8 cellular contexts compared by ENCODE assay signal in the genomic region with DNA sequence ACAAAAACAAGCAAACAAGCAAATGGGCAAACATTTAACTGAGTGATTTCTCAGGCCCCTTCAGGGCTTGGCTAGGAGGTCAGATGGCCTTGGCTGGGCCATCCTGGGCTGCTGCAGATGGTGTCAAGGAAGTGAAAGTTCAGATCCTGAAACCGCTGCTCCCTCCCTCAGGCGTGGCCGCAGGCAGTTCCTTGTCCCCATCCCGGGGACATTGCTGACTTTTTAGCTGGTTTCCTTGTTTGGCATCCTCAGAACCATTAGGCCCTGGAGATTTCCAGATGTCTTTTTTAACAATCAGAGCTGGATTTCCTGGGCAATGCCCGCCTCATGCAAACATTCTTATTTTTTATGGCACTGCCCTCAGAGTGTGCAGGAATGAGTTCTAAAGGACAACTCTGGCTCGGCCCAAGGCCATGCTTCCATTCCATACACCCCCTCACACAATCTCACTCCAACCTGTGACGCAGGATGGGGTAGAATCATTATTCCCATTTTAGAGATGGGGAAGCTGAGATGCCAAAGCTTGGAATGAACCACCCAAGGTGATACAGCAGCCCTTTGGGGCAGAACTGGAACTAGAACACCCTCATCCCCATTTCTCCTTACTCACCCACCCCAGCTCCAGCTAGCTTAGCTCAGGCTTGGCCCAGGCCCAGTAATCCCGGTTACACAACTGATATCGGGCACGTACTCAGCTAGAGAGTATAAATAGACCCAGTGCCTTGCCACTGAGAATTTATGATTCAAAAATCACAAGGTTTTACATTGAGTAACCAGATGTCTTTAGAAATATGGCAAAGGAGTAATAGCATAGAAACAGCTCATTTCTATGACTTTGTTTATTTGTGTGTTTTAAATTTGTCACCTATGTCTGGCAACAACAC.
A peak's percentile ranks its signal among the peaks of the same experiment; 100 is the strongest.
DNase-seq lines count a peak whose midpoint lies in the region; ATAC-seq and TF ChIP-seq lines count a peak whose summit lies in the region.

No MANE protein-coding gene starts in this region.

- TF ChIP-seq CTCF in CD14-positive monocyte (IDR thresholded peaks at IDR 0.05) (no peak), esophagus squamous epithelium (IDR thresholded peaks at IDR 0.05) (no peak), ovary (IDR thresholded peaks at IDR 0.05) (no peak)

- H3K36me3 Mint-ChIP-seq in CD14-positive monocyte: no peaks in the 10 kb centered on the region
- H3K36me3 Mint-ChIP-seq in activated naive CD4-positive, alpha-beta T cell treated with anti-CD3 and anti-CD28 coated beads for 36 hours (ENCODE audit: low read depth): no peaks in the 10 kb centered on the region
- no peaks in the 10 kb centered on the region for H3K36me3 Mint-ChIP-seq in activated CD4-positive, alpha-beta T cell treated with anti-CD3 and anti-CD28 coated beads, Interleukin-2, amount 10 ng/mL, durations not matched to agents 24 days and 14 days (ENCODE audit: low read depth)

- peak; percentile 91 for DNase-seq in CD14-positive monocyte (ENCODE audit: low spot score)
- DNase-seq in NOMO-1 (lab: John Stamatoyannopoulos, UW; ENCODE audit: unreplicated experiment in 2 of 2): peak; percentile 66 to 78
- no peak for DNase-seq in esophagus squamous epithelium (lab: John Stamatoyannopoulos, UW)
- peak; percentile 42 to 86 (median 69) for DNase-seq in ovary
- no peak for DNase-seq in GDM1 (lab: John Stamatoyannopoulos, UW)
- DNase-seq in activated naive CD4-positive, alpha-beta T cell treated with anti-CD3 and anti-CD28 coated beads for 36 hours: no peak
- no peak for DNase-seq in activated CD4-positive, alpha-beta T cell treated with anti-CD3 and anti-CD28 coated beads, Interleukin-2, amount 10 ng/mL, durations not matched to agents 24 days and 14 days

- peaks cover 30% of the 10 kb centered on the region for H3K4me1 Mint-ChIP-seq in CD14-positive monocyte
- no peaks in the 10 kb centered on the region for H3K4me1 Mint-ChIP-seq in activated naive CD4-positive, alpha-beta T cell treated with anti-CD3 and anti-CD28 coated beads for 36 hours (ENCODE audit: low read depth)
- H3K4me1 Mint-ChIP-seq in activated CD4-positive, alpha-beta T cell treated with anti-CD3 and anti-CD28 coated beads, Interleukin-2, amount 10 ng/mL, durations not matched to agents 24 days and 14 days: no peaks in the 10 kb centered on the region

- H3K9me3 Mint-ChIP-seq in CD14-positive monocyte: peaks cover 0 to 3% (median 0%) of the 10 kb centered on the region in 7 donors
- H3K9me3 Mint-ChIP-seq in activated naive CD4-positive, alpha-beta T cell treated with anti-CD3 and anti-CD28 coated beads for 36 hours: no peaks in the 10 kb centered on the region
- no peaks in the 10 kb centered on the region for H3K9me3 Mint-ChIP-seq in activated CD4-positive, alpha-beta T cell treated with anti-CD3 and anti-CD28 coated beads, Interleukin-2, amount 10 ng/mL, durations not matched to agents 24 days and 14 days

- no peak for TF ChIP-seq EP300 in ovary (IDR thresholded peaks at IDR 0.05)

- ATAC-seq in GM21526 (IDR thresholded peaks at IDR 0.05; ENCODE audit: low FRiP score, unreplicated experiment): no peak

- H3K27ac ChIP-seq in esophagus squamous epithelium (peak overlapping the region; percentile 35 to 89 (median 74)), ovary (no peak overlapping the region)

- H3K36me3 ChIP-seq in esophagus squamous epithelium (no peaks in the 10 kb centered on the region), ovary (no peaks in the 10 kb centered on the region)

- H3K4me3 ChIP-seq in esophagus squamous epithelium: peak overlapping the region in 2 of 4 donors; percentile 9 to 38
- H3K4me3 ChIP-seq in ovary: no peak overlapping the region

- peaks cover 0 to 4% (median 0%) of the 10 kb centered on the region in 3 donors for H3K27me3 Mint-ChIP-seq in CD14-positive monocyte (ENCODE audit: low read depth in 3 of 3)
- H3K27me3 Mint-ChIP-seq in activated naive CD4-positive, alpha-beta T cell treated with anti-CD3 and anti-CD28 coated beads for 36 hours (ENCODE audit: low read depth): peaks cover 6% of the 10 kb centered on the region
- peaks cover 14% of the 10 kb centered on the region for H3K27me3 Mint-ChIP-seq in activated CD4-positive, alpha-beta T cell treated with anti-CD3 and anti-CD28 coated beads, Interleukin-2, amount 10 ng/mL, durations not matched to agents 24 days and 14 days

- CTCF ChIA-PET in activated naive CD4-positive, alpha-beta T cell treated with anti-CD3 and anti-CD28 coated beads for 36 hours (lab: Charles Lee): interaction anchor here (0.6 to 2.9 kb wide), 6 partner anchors 9 to 35 kb away, joined by 3 to 10 read pairs (median 3); no protein-coding TSS in a partner anchor

- H3K4me1 ChIP-seq in esophagus squamous epithelium (peaks cover 11 to 42% (median 16%) of the 10 kb centered on the region in 3 donors), ovary (ENCODE audit: insufficient read depth) (peaks cover 4% of the 10 kb centered on the region)

- WGBS in esophagus squamous epithelium, 2 donors: 39 to 44% methylated on average over 9 to 10 of the region's 10 CpGs
- WGBS in ovary, 3 donors: 46 to 55% (median 50%) methylated on average over 10 of the region's 10 CpGs

- intact Hi-C loops in CD14-positive monocyte (cut with micrococcal nuclease) (no loop called here), esophagus squamous epithelium (cut with DNase I) (no loop called here), ovary (cut with DNase I) (loop anchor here in 1 of 4 donors (5.0 kb wide), 1 partner anchor 85 kb away; the partner anchor contains the start of gene ZCCHC2)
- intact Hi-C loops in activated naive CD4-positive, alpha-beta T cell treated with anti-CD3 and anti-CD28 coated beads for 36 hours (cut with micrococcal nuclease): no loop called here
- intact Hi-C loops in activated CD4-positive, alpha-beta T cell treated with anti-CD3 and anti-CD28 coated beads, Interleukin-2, amount 10 ng/mL, durations not matched to agents 24 days and 14 days (cut with micrococcal nuclease): no loop called here

- H3K27me3 ChIP-seq in esophagus squamous epithelium (peaks cover 0 to 27% (median 0%) of the 10 kb centered on the region in 4 donors), ovary (no peaks in the 10 kb centered on the region)

- H3K4me3 Mint-ChIP-seq in CD14-positive monocyte: peak overlapping the region in 1 of 2 donors; percentile 80
- H3K4me3 Mint-ChIP-seq in activated naive CD4-positive, alpha-beta T cell treated with anti-CD3 and anti-CD28 coated beads for 36 hours: no peak overlapping the region
- no peak overlapping the region for H3K4me3 Mint-ChIP-seq in activated CD4-positive, alpha-beta T cell treated with anti-CD3 and anti-CD28 coated beads, Interleukin-2, amount 10 ng/mL, durations not matched to agents 24 days and 14 days

- H3K9me3 ChIP-seq in esophagus squamous epithelium (no peaks in the 10 kb centered on the region), ovary (no peaks in the 10 kb centered on the region)

- no peak for TF ChIP-seq POLR2A in esophagus squamous epithelium (IDR thresholded peaks at IDR 0.05)
- TF ChIP-seq POLR2A in ovary (IDR thresholded peaks at IDR 0.05): no peak

- H3K27ac Mint-ChIP-seq in CD14-positive monocyte: peak overlapping the region; percentile 81 to 95 (median 90)
- H3K27ac Mint-ChIP-seq in activated naive CD4-positive, alpha-beta T cell treated with anti-CD3 and anti-CD28 coated beads for 36 hours: no peak overlapping the region
- H3K27ac Mint-ChIP-seq in activated CD4-positive, alpha-beta T cell treated with anti-CD3 and anti-CD28 coated beads, Interleukin-2, amount 10 ng/mL, durations not matched to agents 24 days and 14 days: no peak overlapping the region

Comparison
In these comparisons a context has a peak if more than half of its experiments do, and no peak if none do; other contexts are left out.
1. DNase-seq: peak in CD14-positive monocyte (single experiment), NOMO-1 (2 of 2) and ovary (5 of 5); none in esophagus squamous epithelium (single experiment), GDM1 (single experiment), activated naive CD4-positive, alpha-beta T cell treated with anti-CD3 and anti-CD28 coated beads for 36 hours (single experiment) and activated CD4-positive, alpha-beta T cell treated with anti-CD3 and anti-CD28 coated beads, Interleukin-2, amount 10 ng/mL, durations not matched to agents 24 days and 14 days (single experiment).
2. H3K27ac Mint-ChIP-seq: peak in CD14-positive monocyte (7 of 7); none in activated naive CD4-positive, alpha-beta T cell treated with anti-CD3 and anti-CD28 coated beads for 36 hours (single experiment) and activated CD4-positive, alpha-beta T cell treated with anti-CD3 and anti-CD28 coated beads, Interleukin-2, amount 10 ng/mL, durations not matched to agents 24 days and 14 days (single experiment).
3. H3K27ac ChIP-seq: peak in esophagus squamous epithelium (4 of 4); none in ovary (0 of 2).